22 cellular contexts compared by ENCODE assay signal in the genomic region with DNA sequence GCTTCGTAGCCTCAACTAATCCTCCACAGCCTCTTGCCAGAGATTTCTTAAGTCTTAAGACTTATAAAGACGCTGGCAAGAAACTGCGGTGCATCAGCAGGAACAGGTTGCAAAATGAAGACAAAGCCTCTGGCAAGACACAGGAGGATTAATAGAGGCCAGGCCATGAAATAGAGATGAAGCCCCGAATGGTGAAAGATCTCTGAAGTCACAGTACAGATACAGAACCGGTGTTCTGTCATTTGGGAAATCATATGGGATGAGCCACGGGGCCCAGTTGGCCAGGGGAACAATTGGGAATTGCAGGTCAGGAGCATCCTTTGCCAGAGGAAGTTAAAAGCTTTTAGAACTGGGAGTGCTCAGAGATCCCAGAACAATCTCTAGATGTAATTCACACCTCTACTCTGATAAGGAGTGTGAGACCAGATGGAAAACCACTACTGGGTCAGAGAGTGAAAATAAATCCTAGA.
DNase-seq lines count a peak whose midpoint lies in the region; ATAC-seq and TF ChIP-seq lines count a peak whose summit lies in the region.
"Had no signal": no experiment of that assay in that cellular context is flagged by ENCODE, and none has a peak within 500 bp of the region (broad histone marks: within the 10 kb centered on the region; RNA-seq: fewer than 3 reads in every experiment).

No MANE protein-coding gene starts in this region.

- peak; percentile 47 to 64 for TF ChIP-seq POLR2A in gastrocnemius medialis (IDR thresholded peaks at IDR 0.05)

- H3K27ac ChIP-seq in hepatocyte (peak overlapping the region; percentile 9), gastrocnemius medialis (peak overlapping the region; percentile 75 to 87 (median 82))
- H3K27ac ChIP-seq: SJCRH30 had no signal

- H3K4me1 ChIP-seq in hepatocyte (ENCODE audit: insufficient read depth) (peaks cover 16% of the 10 kb centered on the region), gastrocnemius medialis (peaks cover 25 to 38% of the 10 kb centered on the region in 2 donors)
- H3K4me1 ChIP-seq: SJCRH30 had no signal

- H4K20me1 ChIP-seq in hepatocyte (ENCODE audit: insufficient read depth, poor library complexity, severe bottlenecking), result no peaks in the 10 kb centered on the region

- no peaks in the 10 kb centered on the region for H3K36me3 ChIP-seq in hepatocyte (replicated peaks; ENCODE audit: insufficient read depth, low read depth)
- no peaks in the 10 kb centered on the region for H3K36me3 ChIP-seq in gastrocnemius medialis
- H3K36me3 ChIP-seq: SJCRH30 had no signal

- H2AFZ ChIP-seq in hepatocyte, result no peak overlapping the region

- no peaks in the 10 kb centered on the region for H3K27me3 ChIP-seq in hepatocyte
- no peaks in the 10 kb centered on the region for H3K27me3 ChIP-seq in gastrocnemius medialis
- H3K27me3 ChIP-seq: SJCRH30 had no signal

- TF ChIP-seq CTCF in hepatocyte (IDR thresholded peaks at IDR 0.05; ENCODE audit: poor library complexity) (no peak), gastrocnemius medialis (IDR thresholded peaks at IDR 0.05 in 4 of 5, conservative IDR thresholded peaks at IDR 0.05 in 1 of 5) (no peak), GM13977 (IDR thresholded peaks at IDR 0.05; ENCODE audit: extremely low read depth, insufficient read depth, missing control alignments) (no peak)

- intact Hi-C loops in gastrocnemius medialis (cut with DNase I; ENCODE audit: low total_unique reads), result loop anchor here (1.0 to 5.0 kb wide), 6 partner anchors 38 to 309 kb away; a partner anchor contains a TSS

- H3K79me2 ChIP-seq in hepatocyte, result no peaks in the 10 kb centered on the region

- in situ Hi-C loops in gastrocnemius medialis (cut with MboI; ENCODE audit: low sequenced_read_pairs in 4 of 4), result loop anchor here in 1 of 4 donors (5.0 kb wide), 1 partner anchor 39 kb away; no protein-coding TSS in a partner anchor
- in situ Hi-C loops in GM13977 (cut with MboI; ENCODE audit: low pct_unique_long_range_greater_than_20kb, low sequenced_read_pairs, unreplicated experiment), result no loop called here

- H3K4me3 ChIP-seq in hepatocyte (no peak overlapping the region), gastrocnemius medialis (no peak overlapping the region)
- H3K4me3 ChIP-seq: SJCRH30 had no signal

- H3K9me3 ChIP-seq in hepatocyte (ENCODE audit: low read depth) (no peaks in the 10 kb centered on the region), gastrocnemius medialis (no peaks in the 10 kb centered on the region)
- H3K9me3 ChIP-seq: SJCRH30 had no signal

- DNase-seq in NCI-H82 treated with DMSO at 0.1 percent for 48 hours (lab: John Stamatoyannopoulos, UW; ENCODE audit: unreplicated experiment) (peak; percentile 57), fibroblast of gingiva (ENCODE audit: low read depth) (peak; percentile 46), hepatocyte (ENCODE audit: low spot score) (no peak), gastrocnemius medialis (peak; percentile 85 to 93), GM13977 (ENCODE audit: low spot score) (no peak), NCI-H1694 treated with DMSO at 0.1 percent for 48 hours (lab: John Stamatoyannopoulos, UW) (no peak)
- no peak for DNase-seq in NK-92 treated with Interleukin-12 subunit alpha and Interleukin-12 subunit beta, amount 100 ng/mL, for 24 hours (lab: John Stamatoyannopoulos, UW)
- DNase-seq in stimulated activated CD4-positive, alpha-beta T cell treated with anti-CD3 and anti-CD28 coated beads, Interleukin-2, amount 100 ng/mL, for 48 hours, result no peak
- DNase-seq: activated CD4-positive, alpha-beta memory T cell treated with anti-CD3 and anti-CD28 coated beads for 36 hours; activated CD8-positive, alpha-beta memory T cell treated with anti-CD3 and anti-CD28 coated beads, Interleukin-2, amount 50 U/mL, for 48 hours; activated naive CD4-positive, alpha-beta T cell treated with anti-CD3 and anti-CD28 coated beads, Interleukin-2, amount 50 U/mL, for 16 hours; CD8-positive, alpha-beta T cell; cortex of kidney; effector memory CD8-positive, alpha-beta T cell; erythroblast; GDM1; NCI-H1105; NCI-H1930; SJCRH30; small intestine; stimulated activated CD4-positive, alpha-beta T cell treated with anti-CD3 and anti-CD28 coated beads, Interleukin-1b, Interleukin-23, amount 100 ng/mL, for 48 hours; T-cell had no signal

- 71% methylated on average over 6 of the region's 6 CpGs for WGBS in hepatocyte (ENCODE audit: low lambda C conversion rate, missing lambda C conversion rate)

- H3K9me2 ChIP-seq in hepatocyte (replicated peaks; ENCODE audit: insufficient read depth), result no peaks in the 10 kb centered on the region

- ATAC-seq in gastrocnemius medialis, result peak; percentile 92 to 94
- ATAC-seq: CD8-positive, alpha-beta T cell; effector memory CD8-positive, alpha-beta T cell; T-cell had no signal

- no peak overlapping the region for H3K4me2 ChIP-seq in hepatocyte

Comparison
In these comparisons a context has a peak if more than half of its experiments do, and no peak if none do; other contexts are left out.
1. DNase-seq: peak in NCI-H82 treated with DMSO at 0.1 percent for 48 hours (single experiment), fibroblast of gingiva (single experiment) and gastrocnemius medialis (2 of 2); none in hepatocyte (single experiment), GM13977 (single experiment), NK-92 treated with Interleukin-12 subunit alpha and Interleukin-12 subunit beta, amount 100 ng/mL, for 24 hours (single experiment), NCI-H1694 treated with DMSO at 0.1 percent for 48 hours (single experiment) and stimulated activated CD4-positive, alpha-beta T cell treated with anti-CD3 and anti-CD28 coated beads, Interleukin-2, amount 100 ng/mL, for 48 hours (0 of 2).